In genomic region chr11:12433571-12434061, GRCh38 we compare ENCODE assay signal across 13 cellular contexts. TPM values are rescaled to one million over a fixed set of nuclear protein-coding genes. Genes with fewer than 3 reads are reported as not detected.
DNase-seq lines count a peak whose midpoint lies in the region; ATAC-seq, FAIRE-seq and TF ChIP-seq lines count a peak whose summit lies in the region.
"Had no signal": no experiment of that assay in that cellular context is flagged by ENCODE, and none has a peak within 500 bp of the region (broad histone marks: within the 10 kb centered on the region; RNA-seq: fewer than 3 reads in every experiment).

No MANE protein-coding gene starts in this region.

- H3K27me3 ChIP-seq in stomach = no peaks in the 10 kb centered on the region

- intact Hi-C loops in stomach (cut with DNase I; ENCODE audit: low total_unique reads) = no loop called here

- no peak overlapping the region for H3K4me3 ChIP-seq in stomach
- H3K4me3 ChIP-seq: HAP-1 had no signal

- no peaks in the 10 kb centered on the region for H3K9me3 ChIP-seq in stomach
- H3K9me3 ChIP-seq: HAP-1 had no signal

- H3K27ac ChIP-seq in stomach = peak overlapping the region; percentile 37 to 91 (median 83)

- DNase-seq in ELR (ENCODE audit: low read depth) (peak; percentile 70), astrocyte of the hippocampus (ENCODE audit: low read depth, low spot score) (peak; percentile 76), iris pigment epithelial cell (ENCODE audit: low read depth) (peak; percentile 82), stomach (no peak), RCC 7860 (ENCODE audit: low spot score) (no peak)
- DNase-seq in activated CD4-positive, alpha-beta T cell treated with anti-CD3 and anti-CD28 coated beads for 4 hours = no peak
- DNase-seq in activated naive CD4-positive, alpha-beta T cell treated with anti-CD3 and anti-CD28 coated beads, Interleukin-2, amount 50 U/mL, for 72 hours (ENCODE audit: low spot score in 2 of 2) = no peak
- DNase-seq: activated gamma-delta T cell treated with Interleukin-2 at 50 U/mL for 16 hours; NCI-H1436 treated with DMSO at 0.1 percent for 48 hours; stimulated activated CD4-positive, alpha-beta T cell treated with anti-CD3 and anti-CD28 coated beads, Interleukin-2, amount 100 ng/mL, for 48 hours had no signal

- H3K9me3 Mint-ChIP-seq in activated naive CD4-positive, alpha-beta T cell treated with anti-CD3 and anti-CD28 coated beads, Interleukin-2, amount 50 U/mL, for 72 hours = no peaks in the 10 kb centered on the region

- no peaks in the 10 kb centered on the region for H3K36me3 Mint-ChIP-seq in activated naive CD4-positive, alpha-beta T cell treated with anti-CD3 and anti-CD28 coated beads, Interleukin-2, amount 50 U/mL, for 72 hours

- peak; percentile 67 for TF ChIP-seq EP300 in stomach (IDR thresholded peaks at IDR 0.05)

- no peak for ATAC-seq in HG03342 (IDR thresholded peaks at IDR 0.05; ENCODE audit: unreplicated experiment)
- ATAC-seq in activated naive CD4-positive, alpha-beta T cell treated with anti-CD3 and anti-CD28 coated beads, Interleukin-2, amount 50 U/mL, for 72 hours = no peak

- H3K36me3 ChIP-seq in stomach = no peaks in the 10 kb centered on the region
- H3K36me3 ChIP-seq: HAP-1 had no signal

- no peak for TF ChIP-seq CTCF in stomach (IDR thresholded peaks at IDR 0.05)

- no peak overlapping the region for H3K27ac Mint-ChIP-seq in activated naive CD4-positive, alpha-beta T cell treated with anti-CD3 and anti-CD28 coated beads, Interleukin-2, amount 50 U/mL, for 72 hours

- peaks cover 39 to 82% (median 64%) of the 10 kb centered on the region in 4 donors for H3K4me1 ChIP-seq in stomach
- H3K4me1 ChIP-seq: HAP-1 had no signal

- 46 to 71% (median 64%) methylated on average over 10 of the region's 10 CpGs for WGBS in stomach, 5 donors

- FAIRE-seq in RCC 7860 (lab: Jason Lieb, UNC) = no peak
- FAIRE-seq: urothelium cell line had no signal

- no peak for TF ChIP-seq POLR2A in stomach (IDR thresholded peaks at IDR 0.05)

RNA-seq across cellular contexts. Expression of gene PARVA, which starts 56.2 kb away (rescaled TPM):
- 100 to 1,000 TPM in 1 of 5 donors, 10 to 100 TPM in 4; 42.9 to 116 (median 54.8) TPM for total RNA-seq in stomach
- 10 to 100 TPM; 18.8 to 31.5 (median 26.3) TPM for polyA plus RNA-seq in stomach
- total RNA-seq in activated naive CD4-positive, alpha-beta T cell treated with anti-CD3 and anti-CD28 coated beads, Interleukin-2, amount 50 U/mL, for 72 hours = under 1 TPM in 1 of 2 donors, not detected in 1; 0.20 TPM

Comparison
In these comparisons a context has a peak if more than half of its experiments do, and no peak if none do; other contexts are left out.
1. DNase-seq: peak in ELR (single experiment), astrocyte of the hippocampus (single experiment) and iris pigment epithelial cell (single experiment); none in stomach (single experiment), RCC 7860 (single experiment), activated CD4-positive, alpha-beta T cell treated with anti-CD3 and anti-CD28 coated beads for 4 hours (0 of 2) and activated naive CD4-positive, alpha-beta T cell treated with anti-CD3 and anti-CD28 coated beads, Interleukin-2, amount 50 U/mL, for 72 hours (0 of 2).
2. RNA of gene PARVA, which starts 56.2 kb away (total RNA-seq): 42.9 to 116 TPM in stomach; 0.20 TPM in activated naive CD4-positive, alpha-beta T cell treated with anti-CD3 and anti-CD28 coated beads, Interleukin-2, amount 50 U/mL, for 72 hours; every median in the first group is over 10 times any median in the second.